14 cellular contexts compared by ENCODE assay signal in the genomic region with DNA sequence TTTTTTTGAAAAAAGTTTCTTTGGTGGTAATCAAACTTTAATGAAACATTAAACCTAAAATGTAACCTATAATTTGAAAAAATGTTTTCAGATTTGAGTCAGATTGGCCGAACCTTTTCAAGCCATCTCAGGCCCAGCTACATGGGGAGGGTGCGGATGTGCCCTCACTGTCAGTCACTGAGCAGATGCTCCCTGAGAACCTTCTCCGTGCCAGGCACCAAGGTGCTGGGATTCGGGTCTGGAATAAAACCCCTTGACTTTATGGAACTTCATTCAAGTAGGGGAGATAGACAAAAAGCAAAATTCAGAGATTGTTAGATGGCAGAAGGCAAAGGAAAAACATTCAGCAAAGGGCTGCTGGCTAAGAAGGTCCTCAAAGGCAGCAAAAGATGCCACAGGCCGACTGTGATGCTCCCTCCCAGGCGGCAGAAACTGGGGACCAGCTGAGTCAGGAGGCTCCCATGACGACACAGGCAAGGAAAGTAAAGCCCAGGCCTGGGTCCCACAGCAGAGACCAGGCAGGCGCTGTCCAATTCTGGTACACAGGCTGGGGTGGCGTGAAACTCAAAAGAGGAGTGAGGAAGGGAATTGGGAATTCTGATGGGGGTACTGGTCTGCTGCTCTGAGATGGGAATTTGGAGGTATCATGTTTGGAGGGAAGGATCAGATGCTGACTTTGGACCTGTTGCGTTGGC.
DNase-seq lines count a peak whose midpoint lies in the region; ATAC-seq and TF ChIP-seq lines count a peak whose summit lies in the region.
"Had no signal": no experiment of that assay in that cellular context is flagged by ENCODE, and none has a peak within 500 bp of the region (broad histone marks: within the 10 kb centered on the region; RNA-seq: fewer than 3 reads in every experiment).

No MANE protein-coding gene starts in this region.

- intact Hi-C loops in left cardiac atrium (cut with DNase I): no loop called here
- intact Hi-C loops in upper lobe of right lung (cut with DNase I): no loop called here

- H3K4me2 ChIP-seq in neuronal stem cell (ENCODE audit: insufficient read depth, low read length, poor library complexity, severe bottlenecking): no peak overlapping the region
- H3K4me2 ChIP-seq: BLaER1 treated with 17β-estradiol and CSF1 and Interleukin-3, amounts not matched to agents 10 nM and 100 nM had no signal

- no peak overlapping the region for H3K4ac ChIP-seq in neuronal stem cell (ENCODE audit: low read length)

- DNase-seq in right atrium auricular region (ENCODE audit: low spot score) (peak; percentile 36), left cardiac atrium (no peak), neuronal stem cell (ENCODE audit: low spot score) (no peak), upper lobe of right lung (peak; percentile 32), NCI-H1105 (lab: John Stamatoyannopoulos, UW) (no peak), NCI-H2081 (lab: John Stamatoyannopoulos, UW) (no peak)
- no peak for DNase-seq in T-helper 2 cell treated with Interferon-gamma antibody and Interleukin-4, amounts not matched to agents 5 μg/mL and 100 μg/mL, for 36 hours (ENCODE audit: low spot score)
- DNase-seq: ACHN; CD4-positive, CD25-positive, alpha-beta regulatory T cell; DMS 273 treated with DMSO at 0.1 percent for 48 hours; GOT3; H9 had no signal

- TF ChIP-seq POLR2A in gastroesophageal sphincter (IDR thresholded peaks at IDR 0.05): no peak

- H3K4me3 ChIP-seq in right atrium auricular region (no peak overlapping the region), gastroesophageal sphincter (no peak overlapping the region), neuronal stem cell (ENCODE audit: low read length in 2 of 2) (no peak overlapping the region), upper lobe of right lung (no peak overlapping the region)
- H3K4me3 ChIP-seq: BLaER1 treated with 17β-estradiol and CSF1 and Interleukin-3, amounts not matched to agents 10 nM and 100 nM had no signal

- H2BK5ac ChIP-seq in neuronal stem cell (ENCODE audit: low read length): no peak overlapping the region

- H2AFZ ChIP-seq in neuronal stem cell (ENCODE audit: low read length): no peak overlapping the region

- ATAC-seq in left cardiac atrium: no peak
- peak; percentile 14 for ATAC-seq in gastroesophageal sphincter
- ATAC-seq in upper lobe of right lung: no peak

- no peak overlapping the region for H3K9ac ChIP-seq in neuronal stem cell (ENCODE audit: low read depth, low read length, poor library complexity)
- H3K9ac ChIP-seq: BLaER1 treated with 17β-estradiol and CSF1 and Interleukin-3, amounts not matched to agents 10 nM and 100 nM had no signal

- H3K36me3 Mint-ChIP-seq in T-helper 2 cell treated with Interferon-gamma antibody and Interleukin-4, amounts not matched to agents 5 μg/mL and 100 μg/mL, for 36 hours (ENCODE audit: low read depth): no peaks in the 10 kb centered on the region
- H3K36me3 Mint-ChIP-seq: CD4-positive, CD25-positive, alpha-beta regulatory T cell had no signal

- no peaks in the 10 kb centered on the region for H3K9me3 Mint-ChIP-seq in T-helper 2 cell treated with Interferon-gamma antibody and Interleukin-4, amounts not matched to agents 5 μg/mL and 100 μg/mL, for 36 hours
- H3K9me3 Mint-ChIP-seq: H9 had no signal

- H3K79me1 ChIP-seq in neuronal stem cell (ENCODE audit: low read depth, low read length): no peaks in the 10 kb centered on the region

- no peak overlapping the region for H2BK15ac ChIP-seq in neuronal stem cell (ENCODE audit: low read length)

- peak overlapping the region; percentile 74 for H3K18ac ChIP-seq in neuronal stem cell (ENCODE audit: low read length)

- H2AK5ac ChIP-seq in neuronal stem cell (ENCODE audit: low read depth, low read length): peak overlapping the region; percentile 38

- H3K27me3 Mint-ChIP-seq in T-helper 2 cell treated with Interferon-gamma antibody and Interleukin-4, amounts not matched to agents 5 μg/mL and 100 μg/mL, for 36 hours (ENCODE audit: low read depth): peaks cover 12% of the 10 kb centered on the region

- H3K36me3 ChIP-seq in right atrium auricular region: no peaks in the 10 kb centered on the region
- peaks cover 0 to 14% of the 10 kb centered on the region in 2 donors for H3K36me3 ChIP-seq in gastroesophageal sphincter
- peaks cover 0 to 39% of the 10 kb centered on the region in 2 donors for H3K36me3 ChIP-seq in neuronal stem cell (replicated peaks in 1 of 2; ENCODE audit: control insufficient read depth in 2 of 2, insufficient read depth in 2 of 2, low read length in 2 of 2)
- no peaks in the 10 kb centered on the region for H3K36me3 ChIP-seq in upper lobe of right lung

- no peak overlapping the region for H2BK12ac ChIP-seq in neuronal stem cell (ENCODE audit: low read length)

- H4K91ac ChIP-seq in neuronal stem cell (ENCODE audit: low read depth, low read length, poor library complexity): no peak overlapping the region

- peaks cover 7% of the 10 kb centered on the region for H3K4me1 Mint-ChIP-seq in T-helper 2 cell treated with Interferon-gamma antibody and Interleukin-4, amounts not matched to agents 5 μg/mL and 100 μg/mL, for 36 hours (ENCODE audit: low read depth)

- 88 to 93% methylated on average over 4 to 9 of the region's 10 CpGs for whole genome bisulfite sequencing in gastroesophageal sphincter (ENCODE audit: low coverage in 1 of 2), 2 donors
- WGBS in neuronal stem cell (ENCODE audit: extremely low coverage in 2 of 2, insufficient read length in 2 of 2, insufficient replicate concordance in 1 of 2), 2 donors: no CpG with 5 or more reads among the region's 10 CpGs

- no peak for TF ChIP-seq CTCF in right atrium auricular region (IDR thresholded peaks at IDR 0.05)
- no peak for TF ChIP-seq CTCF in gastroesophageal sphincter (IDR thresholded peaks at IDR 0.05)
- no peak for TF ChIP-seq CTCF in upper lobe of right lung (IDR thresholded peaks at IDR 0.05)

- TF ChIP-seq EP300 in gastroesophageal sphincter (IDR thresholded peaks at IDR 0.05): no peak

- H3K9me3 ChIP-seq in right atrium auricular region: no peaks in the 10 kb centered on the region
- no peaks in the 10 kb centered on the region for H3K9me3 ChIP-seq in gastroesophageal sphincter
- H3K9me3 ChIP-seq in neuronal stem cell (replicated peaks in 1 of 2; ENCODE audit: control insufficient read depth in 2 of 2, insufficient read depth in 1 of 2, low read depth in 1 of 2, low read length in 2 of 2): peaks cover 2 to 3% of the 10 kb centered on the region in 2 donors
- no peaks in the 10 kb centered on the region for H3K9me3 ChIP-seq in upper lobe of right lung
- H3K9me3 ChIP-seq: BLaER1 treated with 17β-estradiol and CSF1 and Interleukin-3, amounts not matched to agents 10 nM and 100 nM had no signal

- peaks cover 0 to 27% of the 10 kb centered on the region in 2 donors for H3K4me1 ChIP-seq in right atrium auricular region
- H3K4me1 ChIP-seq in gastroesophageal sphincter: peaks cover 0 to under 1% (median 0%) of the 10 kb centered on the region in 3 donors
- H3K4me1 ChIP-seq in neuronal stem cell (ENCODE audit: control insufficient read depth in 2 of 2, insufficient read depth in 1 of 2, low read depth in 1 of 2, low read length in 2 of 2): peaks cover 0 to 4% of the 10 kb centered on the region in 2 donors
- no peaks in the 10 kb centered on the region for H3K4me1 ChIP-seq in upper lobe of right lung

- no peak overlapping the region for H3K4me3 Mint-ChIP-seq in T-helper 2 cell treated with Interferon-gamma antibody and Interleukin-4, amounts not matched to agents 5 μg/mL and 100 μg/mL, for 36 hours
- H3K4me3 Mint-ChIP-seq: CD4-positive, CD25-positive, alpha-beta regulatory T cell; H9 had no signal

- no peak overlapping the region for H3K14ac ChIP-seq in neuronal stem cell (ENCODE audit: low read length)

- no peak overlapping the region for H3K27ac Mint-ChIP-seq in T-helper 2 cell treated with Interferon-gamma antibody and Interleukin-4, amounts not matched to agents 5 μg/mL and 100 μg/mL, for 36 hours
- H3K27ac Mint-ChIP-seq: H9 had no signal

- no peak overlapping the region for H3K23ac ChIP-seq in neuronal stem cell (ENCODE audit: low read depth, low read length, poor library complexity)

- H3K27ac ChIP-seq in right atrium auricular region (no peak overlapping the region), gastroesophageal sphincter (no peak overlapping the region), neuronal stem cell (replicated peaks; ENCODE audit: low read length) (no peak overlapping the region), upper lobe of right lung (no peak overlapping the region)
- H3K27ac ChIP-seq: BLaER1 treated with 17β-estradiol and CSF1 and Interleukin-3, amounts not matched to agents 10 nM and 100 nM had no signal

- H4K8ac ChIP-seq in neuronal stem cell (ENCODE audit: low read depth, low read length): no peak overlapping the region

- no peak overlapping the region for H2BK120ac ChIP-seq in neuronal stem cell (ENCODE audit: low read depth, low read length)

- H3K27me3 ChIP-seq in right atrium auricular region (no peaks in the 10 kb centered on the region), gastroesophageal sphincter (no peaks in the 10 kb centered on the region), neuronal stem cell (ENCODE audit: control insufficient read depth in 3 of 3, insufficient read depth in 3 of 3, low read depth in 1 of 3, low read length in 3 of 3) (no peaks in the 10 kb centered on the region), upper lobe of right lung (no peaks in the 10 kb centered on the region)
- H3K27me3 ChIP-seq: BLaER1 treated with 17β-estradiol and CSF1 and Interleukin-3, amounts not matched to agents 10 nM and 100 nM had no signal

Comparison
In these comparisons a context has a peak if more than half of its experiments do, and no peak if none do; other contexts are left out.
1. DNase-seq: peak in right atrium auricular region (single experiment) and upper lobe of right lung (single experiment); none in left cardiac atrium (single experiment), neuronal stem cell (single experiment), NCI-H1105 (single experiment), T-helper 2 cell treated with Interferon-gamma antibody and Interleukin-4, amounts not matched to agents 5 μg/mL and 100 μg/mL, for 36 hours (single experiment) and NCI-H2081 (0 of 2).